ENCODE assay signal across 8 cellular contexts in the genomic region with DNA sequence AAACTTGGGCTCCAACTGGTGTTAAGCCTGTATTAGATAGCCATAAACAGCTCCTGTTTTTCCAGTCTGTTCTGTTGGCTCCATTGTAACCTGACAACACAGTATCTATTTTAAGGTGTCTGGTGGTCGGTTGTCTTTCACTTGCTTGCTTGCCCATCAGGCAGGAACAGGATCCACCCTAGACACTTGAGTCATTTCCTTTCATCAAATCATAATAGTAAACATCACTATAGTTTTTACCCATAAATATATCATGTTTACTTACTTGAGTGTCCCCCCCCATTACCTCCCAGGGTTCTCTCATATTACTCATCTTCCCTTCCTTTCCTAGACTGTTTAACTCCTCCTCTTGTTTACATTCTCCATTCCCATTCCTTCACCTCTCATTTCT. TPM values are rescaled to one million over a fixed set of nuclear protein-coding genes. Genes with fewer than 3 reads are reported as not detected.
A peak's percentile ranks its signal among the peaks of the same experiment; 100 is the strongest.
DNase-seq lines count a peak whose midpoint lies in the region; ATAC-seq and TF ChIP-seq lines count a peak whose summit lies in the region.

No MANE protein-coding gene starts in this region.

- H3K27ac ChIP-seq in caudate nucleus (ENCODE audit: low read depth, low read length) = no peak overlapping the region

- H3K9me3 Mint-ChIP-seq in natural killer cell treated with Interleukin-12 subunit alpha and Interleukin-12 subunit beta and Interleukin-15 and Interleukin-18, amount 100 ng/mL, for 72 hours = no peaks in the 10 kb centered on the region

- no peak for ATAC-seq in natural killer cell treated with Interleukin-12 subunit alpha and Interleukin-12 subunit beta and Interleukin-15 and Interleukin-18, amount 100 ng/mL, for 72 hours
- ATAC-seq in HG03571 (IDR thresholded peaks at IDR 0.05; ENCODE audit: unreplicated experiment) = no peak

- peaks cover 31 to 52% of the 10 kb centered on the region in 2 donors for H3K4me1 Mint-ChIP-seq in natural killer cell treated with Interleukin-12 subunit alpha and Interleukin-12 subunit beta and Interleukin-15 and Interleukin-18, amount 100 ng/mL, for 72 hours (ENCODE audit: low read depth in 2 of 2)

- no peak overlapping the region for H3K4me3 ChIP-seq in choroid plexus epithelial cell (ENCODE audit: low read depth, low read length)

- peak overlapping the region; percentile 80 to 85 for H3K27ac Mint-ChIP-seq in natural killer cell treated with Interleukin-12 subunit alpha and Interleukin-12 subunit beta and Interleukin-15 and Interleukin-18, amount 100 ng/mL, for 72 hours

- TF ChIP-seq CTCF in choroid plexus epithelial cell (conservative IDR thresholded peaks at IDR 0.05; ENCODE audit: low read depth, low read length) = no peak

- no peaks in the 10 kb centered on the region for H3K27me3 Mint-ChIP-seq in natural killer cell treated with Interleukin-12 subunit alpha and Interleukin-12 subunit beta and Interleukin-15 and Interleukin-18, amount 100 ng/mL, for 72 hours

- peak; percentile 73 for DNase-seq in DMS53 (lab: John Stamatoyannopoulos, UW)
- DNase-seq in NCI-H2029 (lab: John Stamatoyannopoulos, UW) = peak; percentile 67
- DNase-seq in choroid plexus epithelial cell (ENCODE audit: low read depth) = peak; percentile 74
- DNase-seq in natural killer cell treated with Interleukin-12 subunit alpha and Interleukin-12 subunit beta and Interleukin-15 and Interleukin-18, amount 100 ng/mL, for 72 hours (ENCODE audit: low spot score) = no peak
- DNase-seq in stimulated activated CD4-positive, alpha-beta T cell treated with anti-CD3 and anti-CD28 coated beads, Interleukin-12 subunit alpha, Interleukin-12 subunit beta, amount 100 ng/mL, for 4 hours = no peak
- no peak for DNase-seq in caudate nucleus (lab: John Stamatoyannopoulos, UW)
- DNase-seq in NCI-H2171 treated with DMSO at 0.1 percent for 48 hours (lab: John Stamatoyannopoulos, UW) = no peak

- H3K4me3 Mint-ChIP-seq in natural killer cell treated with Interleukin-12 subunit alpha and Interleukin-12 subunit beta and Interleukin-15 and Interleukin-18, amount 100 ng/mL, for 72 hours = peak overlapping the region; percentile 28

- H3K36me3 Mint-ChIP-seq in natural killer cell treated with Interleukin-12 subunit alpha and Interleukin-12 subunit beta and Interleukin-15 and Interleukin-18, amount 100 ng/mL, for 72 hours = no peaks in the 10 kb centered on the region

RNA-seq across cellular contexts. Expression of gene DDI2, which starts 2.9 kb away (rescaled TPM):
- total RNA-seq in natural killer cell treated with Interleukin-12 subunit alpha and Interleukin-12 subunit beta and Interleukin-15 and Interleukin-18, amount 100 ng/mL, for 72 hours = 10 to 100 TPM; 35.0 to 55.4 TPM

RNA-seq across cellular contexts. Expression of gene AGMAT, which starts 35.3 kb away (rescaled TPM):
- 1 to 10 TPM; 3.4 to 8.6 TPM for total RNA-seq in natural killer cell treated with Interleukin-12 subunit alpha and Interleukin-12 subunit beta and Interleukin-15 and Interleukin-18, amount 100 ng/mL, for 72 hours

Comparison
In these comparisons a context has a peak if more than half of its experiments do, and no peak if none do; other contexts are left out.
1. DNase-seq: peak in DMS53 (single experiment), NCI-H2029 (single experiment) and choroid plexus epithelial cell (single experiment); none in natural killer cell treated with Interleukin-12 subunit alpha and Interleukin-12 subunit beta and Interleukin-15 and Interleukin-18, amount 100 ng/mL, for 72 hours (single experiment), stimulated activated CD4-positive, alpha-beta T cell treated with anti-CD3 and anti-CD28 coated beads, Interleukin-12 subunit alpha, Interleukin-12 subunit beta, amount 100 ng/mL, for 4 hours (single experiment), caudate nucleus (0 of 61) and NCI-H2171 treated with DMSO at 0.1 percent for 48 hours (single experiment).